In genomic region chr5:150398432-150399157, GRCh38 we compare ENCODE assay signal across 2 cellular contexts.
TF ChIP-seq lines count a peak whose summit lies in the region.

No MANE protein-coding gene starts in this region.

TF ChIP-seq in SK-N-SH, 30 proteins besides CTCF, POLR2A, EP300 and RAD21:
- TF ChIP-seq ZBTB33 (IDR thresholded peaks at IDR 0.05; ENCODE audit: borderline replicate concordance, low read depth) (no peak), POLR2AphosphoS5 (IDR thresholded peaks at IDR 0.05; ENCODE audit: low read depth, low read length) (no peak), RCOR1 (IDR thresholded peaks at IDR 0.05; ENCODE audit: low read length) (no peak), FOXJ3 (CRISPR knock-in tag; IDR thresholded peaks at IDR 0.05) (no peak), SIN3A (IDR thresholded peaks at IDR 0.05; ENCODE audit: borderline replicate concordance, low read depth, low read length) (no peak), TAF1 (IDR thresholded peaks at IDR 0.05; ENCODE audit: borderline replicate concordance, low read depth, low read length) (no peak), SMC3 (IDR thresholded peaks at IDR 0.05; ENCODE audit: low read depth, low read length) (no peak), RXRA (IDR thresholded peaks at IDR 0.05; ENCODE audit: borderline replicate concordance, low read depth) (no peak), NFIC (IDR thresholded peaks at IDR 0.05; ENCODE audit: borderline replicate concordance) (no peak), MEF2A (IDR thresholded peaks at IDR 0.05; ENCODE audit: borderline replicate concordance, low read depth) (no peak), GATA2 (CRISPR knock-in tag; IDR thresholded peaks at IDR 0.05) (no peak), CHD2 (IDR thresholded peaks at IDR 0.05; ENCODE audit: low read length, partially characterized antibody) (no peak), EZH2phosphoT487 (IDR thresholded peaks at IDR 0.05; ENCODE audit: borderline replicate concordance, low read depth) (no peak)

TF ChIP-seq in HepG2, 621 proteins besides CTCF, POLR2A, EP300 and RAD21:
- TF ChIP-seq DRAP1 (CRISPR knock-in tag; IDR thresholded peaks at IDR 0.05) (no peak), ZNF615 (CRISPR knock-in tag; IDR thresholded peaks at IDR 0.05; ENCODE audit: borderline replicate concordance) (no peak), RBM22 (optimal IDR thresholded peaks at IDR 0.05; ENCODE audit: low read length) (peak; percentile 39)
TF ChIP-seq in HepG2: peak in this region for 1.
